In genomic region chr7:117133125-117133524, GRCh38 we compare ENCODE assay signal across 11 cellular contexts.
"Had no signal": no experiment of that assay in that cellular context is flagged by ENCODE, and none has a peak within 500 bp of the region (broad histone marks: within the 10 kb centered on the region; RNA-seq: fewer than 3 reads in every experiment).

No MANE protein-coding gene starts in this region.

- H3K36me3 Mint-ChIP-seq: naive B cell had no signal

- ATAC-seq: stimulated activated memory B cell treated with anti-CD40 and anti-IgM and Interleukin-4, amounts not matched to agents 10 μg/mL and 1 μg/mL and 100 μg/mL, for 72 hours had no signal

- H3K4me3 Mint-ChIP-seq: activated CD4-positive, alpha-beta memory T cell treated with anti-CD3 and anti-CD28 coated beads, Interleukin-2, amount 10 ng/mL, durations not matched to agents 7 days and 5 days; activated naive CD8-positive, alpha-beta T cell treated with anti-CD3 and anti-CD28 coated beads for 36 hours; naive B cell; stimulated activated memory B cell treated with anti-CD40 and anti-IgM and Interleukin-4, amounts not matched to agents 10 μg/mL and 1 μg/mL and 100 μg/mL, for 72 hours had no signal

- H3K27ac ChIP-seq: hepatocyte had no signal

- H2AFZ ChIP-seq: hepatocyte had no signal

- H3K9me3 Mint-ChIP-seq: activated CD4-positive, alpha-beta memory T cell treated with anti-CD3 and anti-CD28 coated beads, Interleukin-2, amount 10 ng/mL, durations not matched to agents 7 days and 5 days; activated naive CD8-positive, alpha-beta T cell treated with anti-CD3 and anti-CD28 coated beads for 36 hours; naive B cell; stimulated activated memory B cell treated with anti-CD40 and anti-IgM and Interleukin-4, amounts not matched to agents 10 μg/mL and 1 μg/mL and 100 μg/mL, for 72 hours had no signal

- H3K27me3 Mint-ChIP-seq: activated CD4-positive, alpha-beta memory T cell treated with anti-CD3 and anti-CD28 coated beads, Interleukin-2, amount 10 ng/mL, durations not matched to agents 7 days and 5 days; activated naive CD8-positive, alpha-beta T cell treated with anti-CD3 and anti-CD28 coated beads for 36 hours; naive B cell; stimulated activated memory B cell treated with anti-CD40 and anti-IgM and Interleukin-4, amounts not matched to agents 10 μg/mL and 1 μg/mL and 100 μg/mL, for 72 hours had no signal

- H3K27ac Mint-ChIP-seq: activated CD4-positive, alpha-beta memory T cell treated with anti-CD3 and anti-CD28 coated beads, Interleukin-2, amount 10 ng/mL, durations not matched to agents 7 days and 5 days; activated naive CD8-positive, alpha-beta T cell treated with anti-CD3 and anti-CD28 coated beads for 36 hours; stimulated activated memory B cell treated with anti-CD40 and anti-IgM and Interleukin-4, amounts not matched to agents 10 μg/mL and 1 μg/mL and 100 μg/mL, for 72 hours had no signal

- H3K4me1 Mint-ChIP-seq: naive B cell had no signal

- H3K4me3 ChIP-seq: hepatocyte had no signal

- H3K79me2 ChIP-seq: hepatocyte had no signal

- H3K4me2 ChIP-seq: hepatocyte had no signal

- DNase-seq: activated CD4-positive, alpha-beta memory T cell treated with anti-CD3 and anti-CD28 coated beads, Interleukin-2, amount 10 ng/mL, durations not matched to agents 7 days and 5 days; activated gamma-delta T cell; activated naive CD8-positive, alpha-beta T cell treated with anti-CD3 and anti-CD28 coated beads for 36 hours; activated T-cell treated with anti-CD3 and anti-CD28 coated beads, Interleukin-2, amount 50 U/mL, for 48 hours; anterior cingulate cortex; midbrain; naive B cell; posterior cingulate gyrus; small intestine had no signal

- H3K27me3 ChIP-seq: hepatocyte had no signal
